1 cellular context compared by ENCODE assay signal in genomic region chr6:167668019-167668753, GRCh38.
TF ChIP-seq lines count a peak whose summit lies in the region.

No MANE protein-coding gene starts in this region.

TF ChIP-seq in HepG2, 621 proteins besides CTCF, POLR2A, EP300 and RAD21 (continued from another document and continues in another):
- TF ChIP-seq ZNF280B (CRISPR knock-in tag; IDR thresholded peaks at IDR 0.05; ENCODE audit: borderline replicate concordance) = peak; percentile 60; the same call in 1 of the 2 replicates
- no peak for TF ChIP-seq KAT2B (IDR thresholded peaks at IDR 0.05; ENCODE audit: borderline replicate concordance, low read depth, low read length)
- TF ChIP-seq ATF2 (CRISPR knock-in tag; IDR thresholded peaks at IDR 0.05) = peak; percentile 63; the same call in 1 of the 2 replicates
- TF ChIP-seq, protein P1, sequence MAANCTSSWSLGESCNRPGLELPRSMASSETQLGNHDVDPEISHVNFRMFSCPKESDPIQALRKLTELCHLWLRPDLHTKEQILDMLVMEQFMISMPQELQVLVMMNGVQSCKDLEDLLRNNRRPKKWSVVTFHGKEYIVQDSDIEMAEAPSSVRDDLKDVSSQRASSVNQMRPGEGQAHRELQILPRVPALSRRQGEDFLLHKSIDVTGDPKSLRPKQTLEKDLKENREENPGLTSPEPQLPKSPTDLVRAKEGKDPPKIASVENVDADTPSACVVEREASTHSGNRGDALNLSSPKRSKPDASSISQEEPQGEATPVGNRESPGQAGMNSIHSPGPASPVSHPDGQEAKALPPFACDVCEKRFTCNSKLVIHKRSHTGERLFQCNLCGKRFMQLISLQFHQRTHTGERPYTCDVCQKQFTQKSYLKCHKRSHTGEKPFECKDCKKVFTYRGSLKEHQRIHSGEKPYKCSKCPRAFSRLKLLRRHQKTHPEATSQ (CRISPR knock-in tag; IDR thresholded peaks at IDR 0.05; ENCODE audit: borderline replicate concordance) = peak; percentile 79; the same call in 1 of the 2 replicates
- peak; percentile 100 for TF ChIP-seq SALL1 (CRISPR knock-in tag; IDR thresholded peaks at IDR 0.05)
- TF ChIP-seq, protein P2, sequence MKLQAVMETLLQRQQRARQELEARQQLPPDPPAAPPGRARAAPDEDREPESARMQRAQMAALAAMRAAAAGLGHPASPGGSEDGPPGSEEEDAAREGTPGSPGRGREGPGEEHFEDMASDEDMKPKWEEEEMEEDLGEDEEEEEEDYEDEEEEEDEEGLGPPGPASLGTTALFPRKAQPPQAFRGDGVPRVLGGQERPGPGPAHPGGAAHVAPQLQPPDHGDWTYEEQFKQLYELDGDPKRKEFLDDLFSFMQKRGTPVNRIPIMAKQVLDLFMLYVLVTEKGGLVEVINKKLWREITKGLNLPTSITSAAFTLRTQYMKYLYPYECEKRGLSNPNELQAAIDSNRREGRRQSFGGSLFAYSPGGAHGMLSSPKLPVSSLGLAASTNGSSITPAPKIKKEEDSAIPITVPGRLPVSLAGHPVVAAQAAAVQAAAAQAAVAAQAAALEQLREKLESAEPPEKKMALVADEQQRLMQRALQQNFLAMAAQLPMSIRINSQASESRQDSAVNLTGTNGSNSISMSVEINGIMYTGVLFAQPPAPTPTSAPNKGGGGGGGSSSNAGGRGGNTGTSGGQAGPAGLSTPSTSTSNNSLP (IDR thresholded peaks at IDR 0.05; ENCODE audit: low read depth, low read length) = no peak; the same call in 1 of the 2 replicates
- TF ChIP-seq, protein P3, sequence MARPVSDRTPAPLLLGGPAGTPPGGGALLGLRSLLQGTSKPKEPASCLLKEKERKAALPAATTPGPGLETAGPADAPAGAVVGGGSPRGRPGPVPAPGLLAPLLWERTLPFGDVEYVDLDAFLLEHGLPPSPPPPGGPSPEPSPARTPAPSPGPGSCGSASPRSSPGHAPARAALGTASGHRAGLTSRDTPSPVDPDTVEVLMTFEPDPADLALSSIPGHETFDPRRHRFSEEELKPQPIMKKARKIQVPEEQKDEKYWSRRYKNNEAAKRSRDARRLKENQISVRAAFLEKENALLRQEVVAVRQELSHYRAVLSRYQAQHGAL (CRISPR knock-in tag; IDR thresholded peaks at IDR 0.05; ENCODE audit: not compliant biosample characterization) = no peak
- peak; percentile 76; the same call in 1 of the 2 replicates for TF ChIP-seq MIXL1 (CRISPR knock-in tag; IDR thresholded peaks at IDR 0.05)
- no peak for TF ChIP-seq RAD51 (IDR thresholded peaks at IDR 0.05; ENCODE audit: borderline replicate concordance)
- TF ChIP-seq SIN3A (IDR thresholded peaks at IDR 0.05; ENCODE audit: borderline replicate concordance, low read depth, low read length) = peak; percentile 97
- TF ChIP-seq NFE2 (CRISPR knock-in tag; IDR thresholded peaks at IDR 0.05) = no peak
- peak; percentile 89 for TF ChIP-seq CREM (IDR thresholded peaks at IDR 0.05)
- TF ChIP-seq CREM (CRISPR knock-in tag; IDR thresholded peaks at IDR 0.05) = no peak
- TF ChIP-seq FOXJ3 (CRISPR knock-in tag; IDR thresholded peaks at IDR 0.05; ENCODE audit: borderline replicate concordance) = peak; percentile 93
- no peak for TF ChIP-seq SRSF9 (IDR thresholded peaks at IDR 0.05; ENCODE audit: borderline replicate concordance, insufficient read depth, low read depth, low read length, poor library complexity, severe bottlenecking)
- peak; percentile 71; the same call in 1 of the 2 replicates for TF ChIP-seq YEATS2 (CRISPR knock-in tag; IDR thresholded peaks at IDR 0.05; ENCODE audit: borderline replicate concordance)
- peak; percentile 80; the same call in 1 of the 2 replicates for TF ChIP-seq ZNF160 (CRISPR knock-in tag; IDR thresholded peaks at IDR 0.05)
- no peak for TF ChIP-seq SYNCRIP (IDR thresholded peaks at IDR 0.05; ENCODE audit: insufficient read depth, low read depth, low read length)
- TF ChIP-seq PBX3 (CRISPR knock-in tag; IDR thresholded peaks at IDR 0.05; ENCODE audit: borderline replicate concordance) = no peak
- no peak for TF ChIP-seq SMARCE1 (IDR thresholded peaks at IDR 0.05; ENCODE audit: borderline replicate concordance)
- peak; percentile 95 for TF ChIP-seq ZKSCAN8 (CRISPR knock-in tag; IDR thresholded peaks at IDR 0.05; ENCODE audit: borderline replicate concordance)
- peak; percentile 63; the same call in 1 of the 2 replicates for TF ChIP-seq TBP (CRISPR knock-in tag; IDR thresholded peaks at IDR 0.05)
- TF ChIP-seq, protein P4, sequence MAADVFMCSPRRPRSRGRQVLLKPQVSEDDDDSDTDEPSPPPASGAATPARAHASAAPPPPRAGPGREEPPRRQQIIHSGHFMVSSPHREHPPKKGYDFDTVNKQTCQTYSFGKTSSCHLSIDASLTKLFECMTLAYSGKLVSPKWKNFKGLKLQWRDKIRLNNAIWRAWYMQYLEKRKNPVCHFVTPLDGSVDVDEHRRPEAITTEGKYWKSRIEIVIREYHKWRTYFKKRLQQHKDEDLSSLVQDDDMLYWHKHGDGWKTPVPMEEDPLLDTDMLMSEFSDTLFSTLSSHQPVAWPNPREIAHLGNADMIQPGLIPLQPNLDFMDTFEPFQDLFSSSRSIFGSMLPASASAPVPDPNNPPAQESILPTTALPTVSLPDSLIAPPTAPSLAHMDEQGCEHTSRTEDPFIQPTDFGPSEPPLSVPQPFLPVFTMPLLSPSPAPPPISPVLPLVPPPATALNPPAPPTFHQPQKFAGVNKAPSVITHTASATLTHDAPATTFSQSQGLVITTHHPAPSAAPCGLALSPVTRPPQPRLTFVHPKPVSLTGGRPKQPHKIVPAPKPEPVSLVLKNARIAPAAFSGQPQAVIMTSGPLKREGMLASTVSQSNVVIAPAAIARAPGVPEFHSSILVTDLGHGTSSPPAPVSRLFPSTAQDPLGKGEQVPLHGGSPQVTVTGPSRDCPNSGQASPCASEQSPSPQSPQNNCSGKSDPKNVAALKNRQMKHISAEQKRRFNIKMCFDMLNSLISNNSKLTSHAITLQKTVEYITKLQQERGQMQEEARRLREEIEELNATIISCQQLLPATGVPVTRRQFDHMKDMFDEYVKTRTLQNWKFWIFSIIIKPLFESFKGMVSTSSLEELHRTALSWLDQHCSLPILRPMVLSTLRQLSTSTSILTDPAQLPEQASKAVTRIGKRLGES (CRISPR knock-in tag; IDR thresholded peaks at IDR 0.05; ENCODE audit: borderline replicate concordance) = peak; percentile 43; the same call in 1 of the 2 replicates
- TF ChIP-seq EZH2 (conservative IDR thresholded peaks at IDR 0.05; ENCODE audit: low read depth, low read length) = no peak
- peak; percentile 89; the same call in 1 of the 2 replicates for TF ChIP-seq MZF1 (CRISPR knock-in tag; IDR thresholded peaks at IDR 0.05; ENCODE audit: borderline replicate concordance)
- TF ChIP-seq HOXA3 (CRISPR knock-in tag; IDR thresholded peaks at IDR 0.05) = peak; percentile 97
- peak; percentile 73 for TF ChIP-seq ZNF644 (CRISPR knock-in tag; IDR thresholded peaks at IDR 0.05; ENCODE audit: low read depth)
- TF ChIP-seq ZSCAN22 (CRISPR knock-in tag; IDR thresholded peaks at IDR 0.05) = peak; percentile 72; the same call in 1 of the 2 replicates
- TF ChIP-seq, protein P5, sequence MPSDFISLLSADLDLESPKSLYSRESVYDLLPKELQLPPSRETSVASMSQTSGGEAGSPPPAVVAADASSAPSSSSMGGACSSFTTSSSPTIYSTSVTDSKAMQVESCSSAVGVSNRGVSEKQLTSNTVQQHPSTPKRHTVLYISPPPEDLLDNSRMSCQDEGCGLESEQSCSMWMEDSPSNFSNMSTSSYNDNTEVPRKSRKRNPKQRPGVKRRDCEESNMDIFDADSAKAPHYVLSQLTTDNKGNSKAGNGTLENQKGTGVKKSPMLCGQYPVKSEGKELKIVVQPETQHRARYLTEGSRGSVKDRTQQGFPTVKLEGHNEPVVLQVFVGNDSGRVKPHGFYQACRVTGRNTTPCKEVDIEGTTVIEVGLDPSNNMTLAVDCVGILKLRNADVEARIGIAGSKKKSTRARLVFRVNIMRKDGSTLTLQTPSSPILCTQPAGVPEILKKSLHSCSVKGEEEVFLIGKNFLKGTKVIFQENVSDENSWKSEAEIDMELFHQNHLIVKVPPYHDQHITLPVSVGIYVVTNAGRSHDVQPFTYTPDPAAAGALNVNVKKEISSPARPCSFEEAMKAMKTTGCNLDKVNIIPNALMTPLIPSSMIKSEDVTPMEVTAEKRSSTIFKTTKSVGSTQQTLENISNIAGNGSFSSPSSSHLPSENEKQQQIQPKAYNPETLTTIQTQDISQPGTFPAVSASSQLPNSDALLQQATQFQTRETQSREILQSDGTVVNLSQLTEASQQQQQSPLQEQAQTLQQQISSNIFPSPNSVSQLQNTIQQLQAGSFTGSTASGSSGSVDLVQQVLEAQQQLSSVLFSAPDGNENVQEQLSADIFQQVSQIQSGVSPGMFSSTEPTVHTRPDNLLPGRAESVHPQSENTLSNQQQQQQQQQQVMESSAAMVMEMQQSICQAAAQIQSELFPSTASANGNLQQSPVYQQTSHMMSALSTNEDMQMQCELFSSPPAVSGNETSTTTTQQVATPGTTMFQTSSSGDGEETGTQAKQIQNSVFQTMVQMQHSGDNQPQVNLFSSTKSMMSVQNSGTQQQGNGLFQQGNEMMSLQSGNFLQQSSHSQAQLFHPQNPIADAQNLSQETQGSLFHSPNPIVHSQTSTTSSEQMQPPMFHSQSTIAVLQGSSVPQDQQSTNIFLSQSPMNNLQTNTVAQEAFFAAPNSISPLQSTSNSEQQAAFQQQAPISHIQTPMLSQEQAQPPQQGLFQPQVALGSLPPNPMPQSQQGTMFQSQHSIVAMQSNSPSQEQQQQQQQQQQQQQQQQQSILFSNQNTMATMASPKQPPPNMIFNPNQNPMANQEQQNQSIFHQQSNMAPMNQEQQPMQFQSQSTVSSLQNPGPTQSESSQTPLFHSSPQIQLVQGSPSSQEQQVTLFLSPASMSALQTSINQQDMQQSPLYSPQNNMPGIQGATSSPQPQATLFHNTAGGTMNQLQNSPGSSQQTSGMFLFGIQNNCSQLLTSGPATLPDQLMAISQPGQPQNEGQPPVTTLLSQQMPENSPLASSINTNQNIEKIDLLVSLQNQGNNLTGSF (CRISPR knock-in tag; IDR thresholded peaks at IDR 0.05) = no peak
- TF ChIP-seq, protein P6, sequence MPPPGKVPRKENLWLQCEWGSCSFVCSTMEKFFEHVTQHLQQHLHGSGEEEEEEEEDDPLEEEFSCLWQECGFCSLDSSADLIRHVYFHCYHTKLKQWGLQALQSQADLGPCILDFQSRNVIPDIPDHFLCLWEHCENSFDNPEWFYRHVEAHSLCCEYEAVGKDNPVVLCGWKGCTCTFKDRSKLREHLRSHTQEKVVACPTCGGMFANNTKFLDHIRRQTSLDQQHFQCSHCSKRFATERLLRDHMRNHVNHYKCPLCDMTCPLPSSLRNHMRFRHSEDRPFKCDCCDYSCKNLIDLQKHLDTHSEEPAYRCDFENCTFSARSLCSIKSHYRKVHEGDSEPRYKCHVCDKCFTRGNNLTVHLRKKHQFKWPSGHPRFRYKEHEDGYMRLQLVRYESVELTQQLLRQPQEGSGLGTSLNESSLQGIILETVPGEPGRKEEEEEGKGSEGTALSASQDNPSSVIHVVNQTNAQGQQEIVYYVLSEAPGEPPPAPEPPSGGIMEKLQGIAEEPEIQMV (CRISPR knock-in tag; IDR thresholded peaks at IDR 0.05; ENCODE audit: low read depth) = peak; percentile 99
- peak; percentile 89 for TF ChIP-seq SMAD9 (CRISPR knock-in tag; IDR thresholded peaks at IDR 0.05)
- TF ChIP-seq NFIB (CRISPR knock-in tag; IDR thresholded peaks at IDR 0.05; ENCODE audit: borderline replicate concordance) = no peak
- TF ChIP-seq KDM6A (CRISPR knock-in tag; IDR thresholded peaks at IDR 0.05; ENCODE audit: low read depth) = no peak; the same call in 1 of the 2 replicates
- TF ChIP-seq TEAD3 (CRISPR knock-in tag; optimal IDR thresholded peaks at IDR 0.05; ENCODE audit: borderline replicate concordance) = peak; percentile 86
- TF ChIP-seq KDM5B (CRISPR knock-in tag; IDR thresholded peaks at IDR 0.05; ENCODE audit: borderline replicate concordance) = peak; percentile 93
- peak; percentile 97 for TF ChIP-seq HDAC2 (CRISPR knock-in tag; IDR thresholded peaks at IDR 0.05)
- TF ChIP-seq HNRNPK (IDR thresholded peaks at IDR 0.05; ENCODE audit: low read depth, low read length, poor library complexity, severe bottlenecking) = no peak
- TF ChIP-seq CEBPB (IDR thresholded peaks at IDR 0.05; ENCODE audit: borderline replicate concordance, low read depth, low read length) = peak; percentile 93
